In genomic region chr14:80433811-80434210, GRCh38 we compare ENCODE assay signal across 26 cellular contexts.
"Had no signal": no experiment of that assay in that cellular context is flagged by ENCODE, and none has a peak within 500 bp of the region (broad histone marks: within the 10 kb centered on the region; RNA-seq: fewer than 3 reads in every experiment).

No MANE protein-coding gene starts in this region.

- H3K27ac ChIP-seq: stomach, suprapubic skin, testis, thoracic aorta, thyroid gland, tibial artery, tibial nerve, transverse colon, upper lobe of left lung, upper lobe of right lung, uterus, vagina had no signal

- H3K27me3 ChIP-seq: stomach, suprapubic skin, testis, thyroid gland, tibial artery, tibial nerve, transverse colon, upper lobe of left lung, upper lobe of right lung, uterus, vagina had no signal

- H3K36me3 ChIP-seq: stomach, suprapubic skin, thoracic aorta, thyroid gland, tibial artery, tibial nerve, transverse colon, upper lobe of left lung, upper lobe of right lung, uterus, vagina had no signal

- H3K4me3 Mint-ChIP-seq: stimulated activated effector memory CD8-positive, alpha-beta T cell treated with anti-CD3 and anti-CD28 coated beads, Interleukin-12 subunit alpha, Interleukin-12 subunit beta, amount 100 ng/mL, for 72 hours; stimulated activated memory B cell treated with anti-CD40 and anti-IgM and Interleukin-4, amounts not matched to agents 10 μg/mL and 1 μg/mL and 100 μg/mL, for 72 hours; stimulated activated naive B cell treated with anti-CD40 and anti-IgM and Interleukin-4, amounts not matched to agents 10 μg/mL and 1 μg/mL and 100 μg/mL, for 72 hours; stimulated activated naive CD8-positive, alpha-beta T cell treated with anti-CD3 and anti-CD28 coated beads, Interleukin-15, amount 100 ng/mL, for 72 hours; stimulated activated naive CD8-positive, alpha-beta T cell treated with anti-CD3 and anti-CD28 coated beads, Interleukin-15, Interleukin-2, amounts not matched to agents 100 ng/mL and 50 ng/mL, for 24 hours; type B pancreatic cell had no signal

- H3K27ac Mint-ChIP-seq: stimulated activated effector memory CD8-positive, alpha-beta T cell treated with anti-CD3 and anti-CD28 coated beads, Interleukin-12 subunit alpha, Interleukin-12 subunit beta, amount 100 ng/mL, for 72 hours; stimulated activated memory B cell treated with anti-CD40 and anti-IgM and Interleukin-4, amounts not matched to agents 10 μg/mL and 1 μg/mL and 100 μg/mL, for 72 hours; stimulated activated naive B cell treated with anti-CD40 and anti-IgM and Interleukin-4, amounts not matched to agents 10 μg/mL and 1 μg/mL and 100 μg/mL, for 72 hours; stimulated activated naive CD8-positive, alpha-beta T cell treated with anti-CD3 and anti-CD28 coated beads, Interleukin-15, amount 100 ng/mL, for 72 hours; stimulated activated naive CD8-positive, alpha-beta T cell treated with anti-CD3 and anti-CD28 coated beads, Interleukin-15, Interleukin-2, amounts not matched to agents 100 ng/mL and 50 ng/mL, for 24 hours; type B pancreatic cell had no signal

- ATAC-seq: stimulated activated effector memory CD8-positive, alpha-beta T cell treated with anti-CD3 and anti-CD28 coated beads, Interleukin-12 subunit alpha, Interleukin-12 subunit beta, amount 100 ng/mL, for 72 hours; stimulated activated memory B cell treated with anti-CD40 and anti-IgM and Interleukin-4, amounts not matched to agents 10 μg/mL and 1 μg/mL and 100 μg/mL, for 72 hours; stimulated activated naive B cell treated with anti-CD40 and anti-IgM and Interleukin-4, amounts not matched to agents 10 μg/mL and 1 μg/mL and 100 μg/mL, for 72 hours; stimulated activated naive CD8-positive, alpha-beta T cell treated with anti-CD3 and anti-CD28 coated beads, Interleukin-15, amount 100 ng/mL, for 72 hours; stimulated activated naive CD8-positive, alpha-beta T cell treated with anti-CD3 and anti-CD28 coated beads, Interleukin-15, Interleukin-2, amounts not matched to agents 100 U/mL and 50 U/mL, for 24 hours; upper lobe of right lung had no signal

- H3K4me3 ChIP-seq: stomach, suprapubic skin, testis, thoracic aorta, thyroid gland, tibial artery, tibial nerve, transverse colon, upper lobe of left lung, upper lobe of right lung, uterus, vagina had no signal

- H3K4me1 ChIP-seq: suprapubic skin, transverse colon, upper lobe of left lung, upper lobe of right lung, uterus, vagina had no signal

- DNase-seq: stimulated activated CD4-positive, alpha-beta T cell treated with anti-CD3 and anti-CD28 coated beads, Interleukin-2, amount 100 ng/mL, for 48 hours; stimulated activated CD4-positive, alpha-beta T cell treated with anti-CD3 and anti-CD28 coated beads, Interleukin-4, amount 100 ng/mL, for 24 hours; stimulated activated CD4-positive, alpha-beta T cell treated with anti-CD3 and anti-CD28 coated beads, Interleukin-4, amount 100 ng/mL, for 4 hours; stimulated activated CD8-positive, alpha-beta memory T cell treated with anti-CD3 and anti-CD28 coated beads, Interleukin-4, amount 100 ng/mL, for 48 hours; stimulated activated naive B cell treated with anti-CD40 and anti-IgM and Interleukin-4, amounts not matched to agents 10 μg/mL and 1 μg/mL and 100 μg/mL, for 72 hours; stimulated activated naive CD4-positive, alpha-beta T cell; stimulated activated naive CD4-positive, alpha-beta T cell treated with Interleukin-2 at 50 U/mL for 16 hours; stimulated activated naive CD8-positive, alpha-beta T cell treated with anti-CD3 and anti-CD28 coated beads, Interleukin-15, amount 100 ng/mL, for 72 hours; stimulated activated naive CD8-positive, alpha-beta T cell treated with anti-CD3 and anti-CD28 coated beads, Interleukin-15, Interleukin-2, amounts not matched to agents 100 U/mL and 50 U/mL, for 24 hours; stomach; substantia nigra; testis; thyroid gland; tibial artery; transverse colon; upper lobe of left lung; upper lobe of right lung; uterus had no signal

- H3K9me3 ChIP-seq: suprapubic skin, testis, thoracic aorta, thyroid gland, tibial artery, transverse colon, upper lobe of right lung, uterus, vagina had no signal

- H3K36me3 Mint-ChIP-seq: stimulated activated effector memory CD8-positive, alpha-beta T cell treated with anti-CD3 and anti-CD28 coated beads, Interleukin-12 subunit alpha, Interleukin-12 subunit beta, amount 100 ng/mL, for 72 hours; stimulated activated memory B cell treated with anti-CD40 and anti-IgM and Interleukin-4, amounts not matched to agents 10 μg/mL and 1 μg/mL and 100 μg/mL, for 72 hours; stimulated activated naive B cell treated with anti-CD40 and anti-IgM and Interleukin-4, amounts not matched to agents 10 μg/mL and 1 μg/mL and 100 μg/mL, for 72 hours; type B pancreatic cell had no signal

- H3K4me1 Mint-ChIP-seq: stimulated activated effector memory CD8-positive, alpha-beta T cell treated with anti-CD3 and anti-CD28 coated beads, Interleukin-12 subunit alpha, Interleukin-12 subunit beta, amount 100 ng/mL, for 72 hours; stimulated activated memory B cell treated with anti-CD40 and anti-IgM and Interleukin-4, amounts not matched to agents 10 μg/mL and 1 μg/mL and 100 μg/mL, for 72 hours; stimulated activated naive B cell treated with anti-CD40 and anti-IgM and Interleukin-4, amounts not matched to agents 10 μg/mL and 1 μg/mL and 100 μg/mL, for 72 hours; stimulated activated naive CD8-positive, alpha-beta T cell treated with anti-CD3 and anti-CD28 coated beads, Interleukin-15, amount 100 ng/mL, for 72 hours had no signal

- H3K9me3 Mint-ChIP-seq: type B pancreatic cell had no signal

- H3K27me3 Mint-ChIP-seq: stimulated activated memory B cell treated with anti-CD40 and anti-IgM and Interleukin-4, amounts not matched to agents 10 μg/mL and 1 μg/mL and 100 μg/mL, for 72 hours; stimulated activated naive B cell treated with anti-CD40 and anti-IgM and Interleukin-4, amounts not matched to agents 10 μg/mL and 1 μg/mL and 100 μg/mL, for 72 hours; stimulated activated naive CD8-positive, alpha-beta T cell treated with anti-CD3 and anti-CD28 coated beads, Interleukin-15, amount 100 ng/mL, for 72 hours; stimulated activated naive CD8-positive, alpha-beta T cell treated with anti-CD3 and anti-CD28 coated beads, Interleukin-15, Interleukin-2, amounts not matched to agents 100 ng/mL and 50 ng/mL, for 24 hours; type B pancreatic cell had no signal
